ENCODE assay signal across 9 cellular contexts in genomic region chr19:51784922-51785690, GRCh38. TPM values are rescaled to one million over a fixed set of nuclear protein-coding genes. Genes with fewer than 3 reads are reported as not detected.
DNase-seq lines count a peak whose midpoint lies in the region; ATAC-seq and TF ChIP-seq lines count a peak whose summit lies in the region.
"Had no signal": no experiment of that assay in that cellular context is flagged by ENCODE, and none has a peak within 500 bp of the region (broad histone marks: within the 10 kb centered on the region; RNA-seq: fewer than 3 reads in every experiment).

No MANE protein-coding gene starts in this region.

- 70 to 80% methylated on average over 6 of the region's 6 CpGs for WGBS in heart right ventricle, 2 donors

- ATAC-seq in heart right ventricle (peak; percentile 65 to 91 (median 77)), HG03565 (IDR thresholded peaks at IDR 0.05; ENCODE audit: unreplicated experiment) (no peak)

- peak; percentile 39 for DNase-seq in HK-2 (ENCODE audit: unreplicated experiment)
- DNase-seq in activated CD4-positive, alpha-beta T cell treated with anti-CD3 and anti-CD28 coated beads, Interleukin-2, amount 10 ng/mL, durations not matched to agents 24 days and 14 days = peak; percentile 68
- DNase-seq in heart right ventricle = peak; percentile 29 to 66
- peak; percentile 28 to 59 (median 53) for DNase-seq in stimulated activated CD4-positive, alpha-beta T cell treated with anti-CD3 and anti-CD28 coated beads, TNF-alpha, amount 100 ng/mL, for 48 hours (ENCODE audit: low read depth in 3 of 3)
- no peak for DNase-seq in NCI-H524 (lab: John Stamatoyannopoulos, UW)
- no peak for DNase-seq in NCI-H524 treated with DMSO at 0.1 percent for 48 hours (lab: John Stamatoyannopoulos, UW)
- DNase-seq in SIG-M5 (lab: John Stamatoyannopoulos, UW) = no peak

- H3K36me3 Mint-ChIP-seq in activated CD4-positive, alpha-beta T cell treated with anti-CD3 and anti-CD28 coated beads, Interleukin-2, amount 10 ng/mL, durations not matched to agents 24 days and 14 days (ENCODE audit: low read depth) = no peaks in the 10 kb centered on the region

- H3K27me3 ChIP-seq in heart right ventricle = peaks cover 0 to 4% (median 0%) of the 10 kb centered on the region in 7 donors

- no peak overlapping the region for H3K4me3 Mint-ChIP-seq in activated CD4-positive, alpha-beta T cell treated with anti-CD3 and anti-CD28 coated beads, Interleukin-2, amount 10 ng/mL, durations not matched to agents 24 days and 14 days
- H3K4me3 Mint-ChIP-seq: dendritic cell treated with granulocyte-macrophage colony-stimulating factor and Interleukin-4, amounts not matched to agents 40 ng/mL and 50 ng/mL, for 4 days had no signal

- H3K36me3 ChIP-seq in heart right ventricle = no peaks in the 10 kb centered on the region

- intact Hi-C loops in activated CD4-positive, alpha-beta T cell treated with anti-CD3 and anti-CD28 coated beads, Interleukin-2, amount 10 ng/mL, durations not matched to agents 24 days and 14 days (cut with micrococcal nuclease) = no loop called here
- intact Hi-C loops in heart right ventricle (cut with DNase I) = loop anchor here in 2 of 10 donors (10.0 kb wide), 1 partner anchor 310 kb away; the partner anchor contains the start of gene CEACAM18 (in 2 of the 2)

- H3K27ac ChIP-seq in heart right ventricle = peak overlapping the region in 7 of 10 donors; percentile 43 to 85 (median 54)

- H3K9me3 Mint-ChIP-seq in activated CD4-positive, alpha-beta T cell treated with anti-CD3 and anti-CD28 coated beads, Interleukin-2, amount 10 ng/mL, durations not matched to agents 24 days and 14 days = peaks cover 11% of the 10 kb centered on the region
- H3K9me3 Mint-ChIP-seq: dendritic cell treated with granulocyte-macrophage colony-stimulating factor and Interleukin-4, amounts not matched to agents 40 ng/mL and 50 ng/mL, for 4 days had no signal

- no peak for TF ChIP-seq CTCF in heart right ventricle (IDR thresholded peaks at IDR 0.05)

- H3K4me3 ChIP-seq in heart right ventricle = no peak overlapping the region

- H3K4me1 ChIP-seq in heart right ventricle = peaks cover 0 to 70% (median 5%) of the 10 kb centered on the region in 9 donors

- H3K27ac Mint-ChIP-seq in activated CD4-positive, alpha-beta T cell treated with anti-CD3 and anti-CD28 coated beads, Interleukin-2, amount 10 ng/mL, durations not matched to agents 24 days and 14 days = no peak overlapping the region
- H3K27ac Mint-ChIP-seq: dendritic cell treated with granulocyte-macrophage colony-stimulating factor and Interleukin-4, amounts not matched to agents 40 ng/mL and 50 ng/mL, for 4 days had no signal

- H3K27me3 Mint-ChIP-seq in activated CD4-positive, alpha-beta T cell treated with anti-CD3 and anti-CD28 coated beads, Interleukin-2, amount 10 ng/mL, durations not matched to agents 24 days and 14 days = no peaks in the 10 kb centered on the region
- H3K27me3 Mint-ChIP-seq: dendritic cell treated with granulocyte-macrophage colony-stimulating factor and Interleukin-4, amounts not matched to agents 40 ng/mL and 50 ng/mL, for 4 days had no signal

- no peaks in the 10 kb centered on the region for H3K9me3 ChIP-seq in heart right ventricle

- H3K4me1 Mint-ChIP-seq in activated CD4-positive, alpha-beta T cell treated with anti-CD3 and anti-CD28 coated beads, Interleukin-2, amount 10 ng/mL, durations not matched to agents 24 days and 14 days = no peaks in the 10 kb centered on the region

RNA-seq across cellular contexts. Expression of gene FPR3, which starts 9.9 kb away (rescaled TPM):
- total RNA-seq in activated CD4-positive, alpha-beta T cell treated with anti-CD3 and anti-CD28 coated beads, Interleukin-2, amount 10 ng/mL, durations not matched to agents 24 days and 14 days = not detected in 2 replicates
- total RNA-seq in heart right ventricle = 10 to 100 TPM in 1 of 10 donors, 1 to 10 TPM in 9; 1.3 to 16.5 (median 3.3) TPM
- polyA plus RNA-seq in heart right ventricle = 1 to 10 TPM in 1 of 2 donors, under 1 TPM in 1; 0.73 to 2.0 TPM

RNA-seq across cellular contexts. Expression of gene FPR2, which starts 24.1 kb away (rescaled TPM):
- total RNA-seq in activated CD4-positive, alpha-beta T cell treated with anti-CD3 and anti-CD28 coated beads, Interleukin-2, amount 10 ng/mL, durations not matched to agents 24 days and 14 days = not detected in 2 replicates
- 1 to 10 TPM in 4 of 10 donors, under 1 TPM in 6; 0.17 to 5.8 (median 0.54) TPM for total RNA-seq in heart right ventricle
- under 1 TPM in 1 of 2 donors, not detected in 1; 0.67 TPM for polyA plus RNA-seq in heart right ventricle

RNA-seq across cellular contexts. Expression of gene FPR1, which starts 33.4 kb away (rescaled TPM):
- not detected in 2 replicates for total RNA-seq in activated CD4-positive, alpha-beta T cell treated with anti-CD3 and anti-CD28 coated beads, Interleukin-2, amount 10 ng/mL, durations not matched to agents 24 days and 14 days
- 10 to 100 TPM in 2 of 10 donors, 1 to 10 TPM in 8; 1.5 to 16.9 (median 4.0) TPM for total RNA-seq in heart right ventricle
- polyA plus RNA-seq in heart right ventricle = 1 to 10 TPM in 1 of 2 donors, under 1 TPM in 1; 0.95 to 4.4 TPM

Comparison
In these comparisons a context has a peak if more than half of its experiments do, and no peak if none do; other contexts are left out.
1. DNase-seq: peak in HK-2 (single experiment), activated CD4-positive, alpha-beta T cell treated with anti-CD3 and anti-CD28 coated beads, Interleukin-2, amount 10 ng/mL, durations not matched to agents 24 days and 14 days (single experiment), heart right ventricle (2 of 2) and stimulated activated CD4-positive, alpha-beta T cell treated with anti-CD3 and anti-CD28 coated beads, TNF-alpha, amount 100 ng/mL, for 48 hours (3 of 3); none in NCI-H524 (0 of 2), NCI-H524 treated with DMSO at 0.1 percent for 48 hours (single experiment) and SIG-M5 (single experiment).